22 cellular contexts compared by ENCODE assay signal in genomic region chrX:874061-874460, GRCh38.
"Had no signal": no experiment of that assay in that cellular context is flagged by ENCODE, and none has a peak within 500 bp of the region (broad histone marks: within the 10 kb centered on the region; RNA-seq: fewer than 3 reads in every experiment).

No MANE protein-coding gene starts in this region.

- H3K4me3 ChIP-seq: K562 had no signal

- H3K27ac ChIP-seq: HL-60, KMS-11 had no signal

- H3K9ac ChIP-seq: KMS-11, SK-N-SH had no signal

- H3K9me3 ChIP-seq: SK-N-SH had no signal

- H3K27ac Mint-ChIP-seq: IgD-negative memory B cell had no signal

- H3K27me3 Mint-ChIP-seq: IgD-negative memory B cell had no signal

- H3K4me3 Mint-ChIP-seq: IgD-negative memory B cell had no signal

- H3K4me2 ChIP-seq: KMS-11, SK-N-SH had no signal

- DNase-seq: Kasumi-1, MM.1S, NCI-H1105, NCI-H1417, NCI-H1436 treated with DMSO at 0.1 percent for 48 hours, NCI-H1694, NCI-H187 treated with DMSO at 0.1 percent for 48 hours, NCI-H2029 treated with DMSO at 0.1 percent for 48 hours, NCI-H2171 treated with DMSO at 0.1 percent for 48 hours, NCI-H2227 treated with DMSO at 0.1 percent for 48 hours, NCI-H524, NCI-H69, NCI-H774, Right ventricle myocardium superior, RPMI8226, SIG-M5, SK-N-SH, SW 1271 had no signal

- H3K4me1 Mint-ChIP-seq: IgD-negative memory B cell had no signal
